17 cellular contexts compared by ENCODE assay signal in genomic region chr1:65623895-65624294, GRCh38.
A peak's percentile ranks its signal among the peaks of the same experiment; 100 is the strongest.
DNase-seq lines count a peak whose midpoint lies in the region; ATAC-seq, FAIRE-seq and TF ChIP-seq lines count a peak whose summit lies in the region.
"Had no signal": no experiment of that assay in that cellular context is flagged by ENCODE, and none has a peak within 500 bp of the region (broad histone marks: within the 10 kb centered on the region; RNA-seq: fewer than 3 reads in every experiment).

No MANE protein-coding gene starts in this region.

- no peak for TF ChIP-seq POLR2A in IMR-90 (IDR thresholded peaks at IDR 0.05; ENCODE audit: low read depth, low read length)
- no peak for TF ChIP-seq POLR2A in GM12891 (IDR thresholded peaks at IDR 0.05; ENCODE audit: low read depth, low read length)
- TF ChIP-seq POLR2A in thyroid gland (IDR thresholded peaks at IDR 0.05): no peak

- H3K36me3 Mint-ChIP-seq in progenitor cell of endocrine pancreas (ENCODE audit: insufficient read depth): no peaks in the 10 kb centered on the region

- H2BK15ac ChIP-seq in IMR-90 (ENCODE audit: low read depth, low read length): no peak overlapping the region

- H3K4me3 ChIP-seq in SK-N-SH (ENCODE audit: low read depth in 2 of 2, low read length in 1 of 2) (no peak overlapping the region), IMR-90 (ENCODE audit: insufficient read depth, low read depth, low read length) (no peak overlapping the region), thyroid gland (replicated peaks in 1 of 3) (no peak overlapping the region)

- H3K9me3 ChIP-seq in SK-N-SH (no peaks in the 10 kb centered on the region), IMR-90 (ENCODE audit: control insufficient read depth, insufficient read depth, low read length) (no peaks in the 10 kb centered on the region), thyroid gland (no peaks in the 10 kb centered on the region)
- H3K9me3 ChIP-seq: Caco-2 had no signal

- H3K27ac Mint-ChIP-seq in progenitor cell of endocrine pancreas: no peak overlapping the region

- H3K27ac ChIP-seq in SK-N-SH (ENCODE audit: low read depth in 2 of 2, low read length in 1 of 2) (no peak overlapping the region), IMR-90 (ENCODE audit: insufficient read depth, low read length) (no peak overlapping the region), thyroid gland (no peak overlapping the region)

- no peak overlapping the region for H3K4me2 ChIP-seq in SK-N-SH
- H3K4me2 ChIP-seq in IMR-90 (ENCODE audit: low read depth, low read length): no peak overlapping the region

- BruUV-seq in IMR-90 (replicated peaks; lab: Mats Ljungman, UMichigan): no TSS peak

- no peak overlapping the region for H4K91ac ChIP-seq in IMR-90 (ENCODE audit: insufficient read depth, low read depth, low read length)

- H3K4me3 Mint-ChIP-seq in progenitor cell of endocrine pancreas (ENCODE audit: low read depth): no peak overlapping the region

- H3K27me3 ChIP-seq in SK-N-SH (ENCODE audit: insufficient read depth) (no peaks in the 10 kb centered on the region), IMR-90 (ENCODE audit: control insufficient read depth, insufficient read depth, low read length) (no peaks in the 10 kb centered on the region), thyroid gland (no peaks in the 10 kb centered on the region)

- no peaks in the 10 kb centered on the region for H3K27me3 Mint-ChIP-seq in progenitor cell of endocrine pancreas

- in situ Hi-C loops in IMR-90 (cut with MboI; ENCODE audit: low sequenced_read_pairs): no loop called here

- no peaks in the 10 kb centered on the region for H3K9me1 ChIP-seq in IMR-90 (ENCODE audit: insufficient read depth, low read length)

- ATAC-seq in SK-N-SH treated with all-trans-retinoic acid at 6 μM for 48 hours (no peak), IMR-90 (ENCODE audit: low read depth) (no peak), HG02840 (IDR thresholded peaks at IDR 0.05; ENCODE audit: low FRiP score, unreplicated experiment) (no peak)
- ATAC-seq: HCT116, Panc1 had no signal

- H2AK9ac ChIP-seq in IMR-90 (replicated peaks; ENCODE audit: low read depth, low read length, poor library complexity): no peak overlapping the region

- H3K9ac ChIP-seq in SK-N-SH (no peak overlapping the region), IMR-90 (ENCODE audit: low read depth, low read length) (no peak overlapping the region)

- TF ChIP-seq EP300 in SK-N-SH (IDR thresholded peaks at IDR 0.05; ENCODE audit: borderline replicate concordance in 1 of 2, low read depth in 1 of 2, low read length in 1 of 2): no peak

- H3K79me2 ChIP-seq in SK-N-SH (ENCODE audit: insufficient read depth): no peaks in the 10 kb centered on the region

- H4K5ac ChIP-seq in IMR-90 (ENCODE audit: low read depth, low read length): no peak overlapping the region

- no peak overlapping the region for H3K56ac ChIP-seq in IMR-90 (ENCODE audit: extremely low read depth, insufficient read depth, low read length)

- FAIRE-seq in GM12891 (lab: Jason Lieb, UNC): no peak

- no peaks in the 10 kb centered on the region for H3F3A ChIP-seq in SK-N-SH (replicated peaks; ENCODE audit: insufficient read depth)

- no peak overlapping the region for H2AFZ ChIP-seq in SK-N-SH (ENCODE audit: low read depth)
- H2AFZ ChIP-seq in IMR-90 (replicated peaks; ENCODE audit: low read length, poor library complexity): no peak overlapping the region

- H4K8ac ChIP-seq in IMR-90 (ENCODE audit: low read depth in 2 of 2, low read length in 2 of 2): no peak overlapping the region

- no peak; the same call in 1 of the 2 replicates for TF ChIP-seq RAD21 in SK-N-SH (IDR thresholded peaks at IDR 0.05; ENCODE audit: low read length)
- TF ChIP-seq RAD21 in IMR-90 (IDR thresholded peaks at IDR 0.05; ENCODE audit: low read length): no peak

- H3K4ac ChIP-seq in IMR-90 (ENCODE audit: low read depth, low read length): no peak overlapping the region

- intact Hi-C loops in IMR-90 (cut with micrococcal nuclease) (loop anchor here (5.0 kb wide), 1 partner anchor 192 kb away; no protein-coding TSS in a partner anchor), thyroid gland (cut with DNase I) (no loop called here)

- no peaks in the 10 kb centered on the region for H3K9me3 Mint-ChIP-seq in progenitor cell of endocrine pancreas (ENCODE audit: low read depth)

- CTCF ChIA-PET in SK-N-SH (lab: Yijun Ruan, JAX) (no interaction called here), IMR-90 (lab: Yijun Ruan, JAX) (interaction anchor here (0.7 to 1.1 kb wide), 2 partner anchors 16 to 41 kb away, joined by 3 read pairs; no protein-coding TSS in a partner anchor)

- H3K23ac ChIP-seq in IMR-90 (ENCODE audit: low read depth, low read length): no peak overlapping the region

- no peaks in the 10 kb centered on the region for H3K36me3 ChIP-seq in SK-N-SH (replicated peaks in 1 of 2; ENCODE audit: control insufficient read depth in 1 of 2, insufficient read depth in 2 of 2, low read length in 1 of 2)
- H3K36me3 ChIP-seq in IMR-90 (ENCODE audit: control insufficient read depth, insufficient read depth, low read length): no peaks in the 10 kb centered on the region
- H3K36me3 ChIP-seq in thyroid gland: no peaks in the 10 kb centered on the region

- H3K9me2 ChIP-seq in SK-N-SH: no peaks in the 10 kb centered on the region

- H2BK120ac ChIP-seq in IMR-90 (ENCODE audit: low read depth, low read length): no peak overlapping the region

- H2AK5ac ChIP-seq in IMR-90 (ENCODE audit: low read depth, low read length): no peak overlapping the region

- H3K79me1 ChIP-seq in IMR-90 (ENCODE audit: low read depth in 1 of 2, low read length in 2 of 2): no peaks in the 10 kb centered on the region

- peaks cover 30% of the 10 kb centered on the region for H3K4me1 Mint-ChIP-seq in progenitor cell of endocrine pancreas (ENCODE audit: low read depth)

- 100% methylated on average over 1 of the region's 1 CpG for WGBS in SK-N-SH (ENCODE audit: low lambda C conversion rate)
- no CpG with 5 or more reads among the region's 1 CpG for WGBS in IMR-90 (ENCODE audit: extremely low coverage in 2 of 2, insufficient read length in 1 of 2), 2 experiments
- 98 to 100% methylated on average over 1 of the region's 1 CpG for WGBS in thyroid gland, 2 donors

- no peak overlapping the region for H3K18ac ChIP-seq in IMR-90 (ENCODE audit: low read depth, low read length)

- H3K4me1 ChIP-seq in SK-N-SH (ENCODE audit: control insufficient read depth in 1 of 2, insufficient read depth in 2 of 2, low read depth in 1 of 2, low read length in 1 of 2) (no peaks in the 10 kb centered on the region; a peak in 2 of 4 replicates), IMR-90 (ENCODE audit: control insufficient read depth, insufficient read depth, low read length) (no peaks in the 10 kb centered on the region), thyroid gland (no peaks in the 10 kb centered on the region)

- no peak overlapping the region for H2BK5ac ChIP-seq in IMR-90 (ENCODE audit: low read depth, low read length, poor library complexity, severe bottlenecking)

- dilution Hi-C loops in IMR-90 (cut with HindIII; ENCODE audit: low sequenced_read_pairs, unreplicated experiment): no loop called here

- H3K14ac ChIP-seq in IMR-90 (replicated peaks; ENCODE audit: low read depth, low read length): no peak overlapping the region

- DNase-seq in SK-N-SH (no peak), IMR-90 (no peak), fibroblast of peridontal ligament (ENCODE audit: extremely low read depth) (peak; percentile 43), progenitor cell of endocrine pancreas (ENCODE audit: low spot score, unreplicated experiment) (no peak), GM12891 (ENCODE audit: insufficient read length, low spot score) (no peak), thyroid gland (no peak)
- DNase-seq: AML-193, Caco-2, DMS53, KG1, NCI-H1436 treated with DMSO at 0.1 percent for 48 hours, NCI-H2029 treated with DMSO at 0.1 percent for 48 hours, NCI-H510A treated with DMSO at 0.1 percent for 48 hours had no signal

- no peak overlapping the region for H2BK20ac ChIP-seq in IMR-90 (ENCODE audit: low read depth, low read length)

- POLR2A ChIA-PET in SK-N-SH (lab: Yijun Ruan, JAX) (no interaction called here), IMR-90 (lab: Charles Lee; ENCODE audit: unreplicated experiment) (no interaction called here)

- peak; percentile 38 for TF ChIP-seq CTCF in SK-N-SH (IDR thresholded peaks at IDR 0.05)
- TF ChIP-seq CTCF in IMR-90 (conservative IDR thresholded peaks at IDR 0.05; ENCODE audit: low read depth, low read length): peak; percentile 27; the same call in 1 of the 2 replicates
- peak; percentile 10 for TF ChIP-seq CTCF in progenitor cell of endocrine pancreas (IDR thresholded peaks at IDR 0.05; ENCODE audit: unreplicated experiment)
- no peak for TF ChIP-seq CTCF in thyroid gland (IDR thresholded peaks at IDR 0.05)

- H4K20me1 ChIP-seq in SK-N-SH (ENCODE audit: insufficient read depth) (no peaks in the 10 kb centered on the region), IMR-90 (ENCODE audit: insufficient read depth, low read length) (no peaks in the 10 kb centered on the region)

TF ChIP-seq in IMR-90, 13 proteins besides CTCF, POLR2A, EP300 and RAD21 (continues in another document):
- TF ChIP-seq FOS (IDR thresholded peaks at IDR 0.05; ENCODE audit: low read depth, low read length): no peak
- no peak for TF ChIP-seq USF2 (IDR thresholded peaks at IDR 0.05; ENCODE audit: low read depth, low read length)
- no peak for TF ChIP-seq MAFK (IDR thresholded peaks at IDR 0.05; ENCODE audit: low read depth, low read length)
- TF ChIP-seq NFE2L2 (IDR thresholded peaks at IDR 0.05; ENCODE audit: low read depth, low read length): no peak
- no peak for TF ChIP-seq CHD1 (IDR thresholded peaks at IDR 0.05; ENCODE audit: low read depth, low read length)

TF ChIP-seq in GM12891, 5 proteins besides CTCF, POLR2A, EP300 and RAD21:
- no peak for TF ChIP-seq POU2F2 (IDR thresholded peaks at IDR 0.05; ENCODE audit: low read depth, low read length)
- TF ChIP-seq SPI1 (IDR thresholded peaks at IDR 0.05; ENCODE audit: low read depth, low read length): no peak
- no peak for TF ChIP-seq POLR2AphosphoS5 (IDR thresholded peaks at IDR 0.05; ENCODE audit: low read depth, low read length)
- no peak for TF ChIP-seq TAF1 (IDR thresholded peaks at IDR 0.05; ENCODE audit: low read depth, low read length)
- TF ChIP-seq PAX5 (IDR thresholded peaks at IDR 0.05; ENCODE audit: insufficient read depth, low read length, severe bottlenecking): no peak

Comparison
In these comparisons a context has a peak if more than half of its experiments do, and no peak if none do; other contexts are left out.
1. CTCF ChIP-seq: peak in SK-N-SH (single experiment), IMR-90 (single experiment) and progenitor cell of endocrine pancreas (single experiment); none in thyroid gland (0 of 6).